Comparison of ENCODE assay signal across 1 cellular context in the genomic region with DNA sequence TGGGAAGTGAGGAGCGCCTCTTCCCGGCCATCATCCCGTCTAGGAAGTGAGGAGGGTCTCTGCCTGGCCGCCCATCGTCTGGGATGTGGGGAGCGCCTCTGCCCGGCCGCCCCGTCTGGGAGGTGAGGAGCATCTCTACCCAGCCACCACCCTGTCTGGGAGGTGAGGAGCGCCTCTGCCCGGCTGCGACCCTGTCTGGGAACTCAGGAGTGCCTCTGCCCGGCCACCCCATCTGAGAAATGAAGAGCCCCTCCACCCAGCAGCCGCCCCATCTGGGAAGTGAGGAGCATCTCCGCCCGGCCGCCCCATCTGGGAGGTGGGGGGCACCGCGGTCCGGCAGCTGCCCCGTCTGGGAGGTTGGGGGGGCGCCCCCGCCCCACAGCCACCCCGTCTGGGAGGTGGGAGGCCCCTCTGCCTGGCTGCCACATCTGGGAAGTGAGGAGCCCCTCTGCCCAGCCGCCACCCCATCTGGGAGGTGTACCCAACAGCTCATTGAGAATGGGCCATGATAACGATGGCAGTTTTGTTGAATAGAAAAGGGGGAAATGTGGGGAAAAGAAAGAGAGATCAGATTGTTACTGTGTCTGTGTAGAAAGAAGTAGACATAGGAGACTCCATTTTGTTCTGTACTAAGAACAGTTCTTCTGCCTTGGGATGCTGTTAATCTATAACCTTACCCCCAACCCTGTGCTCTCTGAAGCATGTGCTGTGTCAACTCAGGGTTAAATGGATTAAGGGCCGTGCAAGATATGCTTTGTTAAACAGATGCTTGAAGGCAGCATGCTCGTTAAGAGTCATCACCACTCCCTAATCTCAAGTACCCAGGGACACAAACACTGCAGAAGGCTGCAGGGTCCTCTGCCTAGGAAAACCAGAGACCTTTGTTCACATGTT.
A peak's percentile ranks its signal among the peaks of the same experiment; 100 is the strongest.
TF ChIP-seq lines count a peak whose summit lies in the region.

No MANE protein-coding gene starts in this region.

TF ChIP-seq in K562, 482 proteins besides CTCF, POLR2A, EP300 and RAD21 (continued from another document):
- TF ChIP-seq, protein P1, sequence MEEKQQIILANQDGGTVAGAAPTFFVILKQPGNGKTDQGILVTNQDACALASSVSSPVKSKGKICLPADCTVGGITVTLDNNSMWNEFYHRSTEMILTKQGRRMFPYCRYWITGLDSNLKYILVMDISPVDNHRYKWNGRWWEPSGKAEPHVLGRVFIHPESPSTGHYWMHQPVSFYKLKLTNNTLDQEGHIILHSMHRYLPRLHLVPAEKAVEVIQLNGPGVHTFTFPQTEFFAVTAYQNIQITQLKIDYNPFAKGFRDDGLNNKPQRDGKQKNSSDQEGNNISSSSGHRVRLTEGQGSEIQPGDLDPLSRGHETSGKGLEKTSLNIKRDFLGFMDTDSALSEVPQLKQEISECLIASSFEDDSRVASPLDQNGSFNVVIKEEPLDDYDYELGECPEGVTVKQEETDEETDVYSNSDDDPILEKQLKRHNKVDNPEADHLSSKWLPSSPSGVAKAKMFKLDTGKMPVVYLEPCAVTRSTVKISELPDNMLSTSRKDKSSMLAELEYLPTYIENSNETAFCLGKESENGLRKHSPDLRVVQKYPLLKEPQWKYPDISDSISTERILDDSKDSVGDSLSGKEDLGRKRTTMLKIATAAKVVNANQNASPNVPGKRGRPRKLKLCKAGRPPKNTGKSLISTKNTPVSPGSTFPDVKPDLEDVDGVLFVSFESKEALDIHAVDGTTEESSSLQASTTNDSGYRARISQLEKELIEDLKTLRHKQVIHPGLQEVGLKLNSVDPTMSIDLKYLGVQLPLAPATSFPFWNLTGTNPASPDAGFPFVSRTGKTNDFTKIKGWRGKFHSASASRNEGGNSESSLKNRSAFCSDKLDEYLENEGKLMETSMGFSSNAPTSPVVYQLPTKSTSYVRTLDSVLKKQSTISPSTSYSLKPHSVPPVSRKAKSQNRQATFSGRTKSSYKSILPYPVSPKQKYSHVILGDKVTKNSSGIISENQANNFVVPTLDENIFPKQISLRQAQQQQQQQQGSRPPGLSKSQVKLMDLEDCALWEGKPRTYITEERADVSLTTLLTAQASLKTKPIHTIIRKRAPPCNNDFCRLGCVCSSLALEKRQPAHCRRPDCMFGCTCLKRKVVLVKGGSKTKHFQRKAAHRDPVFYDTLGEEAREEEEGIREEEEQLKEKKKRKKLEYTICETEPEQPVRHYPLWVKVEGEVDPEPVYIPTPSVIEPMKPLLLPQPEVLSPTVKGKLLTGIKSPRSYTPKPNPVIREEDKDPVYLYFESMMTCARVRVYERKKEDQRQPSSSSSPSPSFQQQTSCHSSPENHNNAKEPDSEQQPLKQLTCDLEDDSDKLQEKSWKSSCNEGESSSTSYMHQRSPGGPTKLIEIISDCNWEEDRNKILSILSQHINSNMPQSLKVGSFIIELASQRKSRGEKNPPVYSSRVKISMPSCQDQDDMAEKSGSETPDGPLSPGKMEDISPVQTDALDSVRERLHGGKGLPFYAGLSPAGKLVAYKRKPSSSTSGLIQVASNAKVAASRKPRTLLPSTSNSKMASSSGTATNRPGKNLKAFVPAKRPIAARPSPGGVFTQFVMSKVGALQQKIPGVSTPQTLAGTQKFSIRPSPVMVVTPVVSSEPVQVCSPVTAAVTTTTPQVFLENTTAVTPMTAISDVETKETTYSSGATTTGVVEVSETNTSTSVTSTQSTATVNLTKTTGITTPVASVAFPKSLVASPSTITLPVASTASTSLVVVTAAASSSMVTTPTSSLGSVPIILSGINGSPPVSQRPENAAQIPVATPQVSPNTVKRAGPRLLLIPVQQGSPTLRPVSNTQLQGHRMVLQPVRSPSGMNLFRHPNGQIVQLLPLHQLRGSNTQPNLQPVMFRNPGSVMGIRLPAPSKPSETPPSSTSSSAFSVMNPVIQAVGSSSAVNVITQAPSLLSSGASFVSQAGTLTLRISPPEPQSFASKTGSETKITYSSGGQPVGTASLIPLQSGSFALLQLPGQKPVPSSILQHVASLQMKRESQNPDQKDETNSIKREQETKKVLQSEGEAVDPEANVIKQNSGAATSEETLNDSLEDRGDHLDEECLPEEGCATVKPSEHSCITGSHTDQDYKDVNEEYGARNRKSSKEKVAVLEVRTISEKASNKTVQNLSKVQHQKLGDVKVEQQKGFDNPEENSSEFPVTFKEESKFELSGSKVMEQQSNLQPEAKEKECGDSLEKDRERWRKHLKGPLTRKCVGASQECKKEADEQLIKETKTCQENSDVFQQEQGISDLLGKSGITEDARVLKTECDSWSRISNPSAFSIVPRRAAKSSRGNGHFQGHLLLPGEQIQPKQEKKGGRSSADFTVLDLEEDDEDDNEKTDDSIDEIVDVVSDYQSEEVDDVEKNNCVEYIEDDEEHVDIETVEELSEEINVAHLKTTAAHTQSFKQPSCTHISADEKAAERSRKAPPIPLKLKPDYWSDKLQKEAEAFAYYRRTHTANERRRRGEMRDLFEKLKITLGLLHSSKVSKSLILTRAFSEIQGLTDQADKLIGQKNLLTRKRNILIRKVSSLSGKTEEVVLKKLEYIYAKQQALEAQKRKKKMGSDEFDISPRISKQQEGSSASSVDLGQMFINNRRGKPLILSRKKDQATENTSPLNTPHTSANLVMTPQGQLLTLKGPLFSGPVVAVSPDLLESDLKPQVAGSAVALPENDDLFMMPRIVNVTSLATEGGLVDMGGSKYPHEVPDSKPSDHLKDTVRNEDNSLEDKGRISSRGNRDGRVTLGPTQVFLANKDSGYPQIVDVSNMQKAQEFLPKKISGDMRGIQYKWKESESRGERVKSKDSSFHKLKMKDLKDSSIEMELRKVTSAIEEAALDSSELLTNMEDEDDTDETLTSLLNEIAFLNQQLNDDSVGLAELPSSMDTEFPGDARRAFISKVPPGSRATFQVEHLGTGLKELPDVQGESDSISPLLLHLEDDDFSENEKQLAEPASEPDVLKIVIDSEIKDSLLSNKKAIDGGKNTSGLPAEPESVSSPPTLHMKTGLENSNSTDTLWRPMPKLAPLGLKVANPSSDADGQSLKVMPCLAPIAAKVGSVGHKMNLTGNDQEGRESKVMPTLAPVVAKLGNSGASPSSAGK (IDR thresholded peaks at IDR 0.05): 0 out of 2 replicates have a peak, but pooled peaks have one; percentile 24
